9 cellular contexts compared by ENCODE assay signal in genomic region chr18:13501896-13502295, GRCh38.
DNase-seq lines count a peak whose midpoint lies in the region; ATAC-seq and TF ChIP-seq lines count a peak whose summit lies in the region.
"Had no signal": no experiment of that assay in that cellular context is flagged by ENCODE, and none has a peak within 500 bp of the region (broad histone marks: within the 10 kb centered on the region; RNA-seq: fewer than 3 reads in every experiment).

No MANE protein-coding gene starts in this region.

- no peaks in the 10 kb centered on the region for H3K9me3 Mint-ChIP-seq in activated T-helper 17 cell treated with anti-CD3 and anti-CD28 coated beads, Interleukin-2, amount 50 U/mL, for 72 hours
- peaks cover 13% of the 10 kb centered on the region for H3K9me3 Mint-ChIP-seq in progenitor cell of endocrine pancreas (ENCODE audit: low read depth)

- H4K20me1 ChIP-seq in PC-9 (ENCODE audit: insufficient read depth), result no peaks in the 10 kb centered on the region

- DNase-seq in activated CD4-positive, CD25-positive, alpha-beta regulatory T cell treated with anti-CD3 and anti-CD28 coated beads, Interleukin-2, amount 50 U/mL, for 16 hours (ENCODE audit: low read depth, low spot score), result peak; percentile 6
- DNase-seq in activated CD4-positive, CD25-positive, alpha-beta regulatory T cell treated with anti-CD3 and anti-CD28 coated beads, Interleukin-2, amount 50 U/mL, for 72 hours, result no peak
- peak; percentile 14 to 26 for DNase-seq in stimulated activated CD4-positive, alpha-beta T cell treated with anti-CD3 and anti-CD28 coated beads, Interleukin-2, amount 100 ng/mL, for 48 hours
- DNase-seq in PC-9 (no peak), progenitor cell of endocrine pancreas (ENCODE audit: low spot score, unreplicated experiment) (no peak), KG1 (lab: John Stamatoyannopoulos, UW) (no peak)

- H3K36me3 Mint-ChIP-seq in activated T-helper 17 cell treated with anti-CD3 and anti-CD28 coated beads, Interleukin-2, amount 50 U/mL, for 72 hours (ENCODE audit: low read depth), result peaks cover 47% of the 10 kb centered on the region
- peaks cover 11% of the 10 kb centered on the region for H3K36me3 Mint-ChIP-seq in progenitor cell of endocrine pancreas (ENCODE audit: insufficient read depth)

- no peaks in the 10 kb centered on the region for H3K4me1 ChIP-seq in PC-9 (replicated peaks; ENCODE audit: insufficient read depth)
- H3K4me1 ChIP-seq: SJSA1 had no signal

- peak overlapping the region; percentile 58 for H3K27ac Mint-ChIP-seq in activated T-helper 17 cell treated with anti-CD3 and anti-CD28 coated beads, Interleukin-2, amount 50 U/mL, for 72 hours
- no peak overlapping the region for H3K27ac Mint-ChIP-seq in progenitor cell of endocrine pancreas

- H2AFZ ChIP-seq in PC-9, result no peak overlapping the region

- no peaks in the 10 kb centered on the region for H3K79me2 ChIP-seq in PC-9 (ENCODE audit: low read depth)

- H3K27ac ChIP-seq in PC-9, result no peak overlapping the region
- H3K27ac ChIP-seq: SJSA1 had no signal

- TF ChIP-seq CTCF in PC-9 (conservative IDR thresholded peaks at IDR 0.05), result no peak
- no peak for TF ChIP-seq CTCF in progenitor cell of endocrine pancreas (IDR thresholded peaks at IDR 0.05; ENCODE audit: unreplicated experiment)

- H3K27me3 Mint-ChIP-seq in activated T-helper 17 cell treated with anti-CD3 and anti-CD28 coated beads, Interleukin-2, amount 50 U/mL, for 72 hours, result no peaks in the 10 kb centered on the region
- peaks cover 22% of the 10 kb centered on the region for H3K27me3 Mint-ChIP-seq in progenitor cell of endocrine pancreas

- H3F3A ChIP-seq in PC-9 (ENCODE audit: insufficient read depth, low read depth), result no peaks in the 10 kb centered on the region

- CTCF ChIA-PET in PC-9 (lab: Charles Lee), result no interaction called here

- H3K36me3 ChIP-seq in PC-9 (ENCODE audit: low read depth), result no peaks in the 10 kb centered on the region
- H3K36me3 ChIP-seq: SJSA1 had no signal

- no peaks in the 10 kb centered on the region for H3K9me2 ChIP-seq in PC-9 (ENCODE audit: insufficient read depth)

- peaks cover 10% of the 10 kb centered on the region for H3K4me1 Mint-ChIP-seq in activated T-helper 17 cell treated with anti-CD3 and anti-CD28 coated beads, Interleukin-2, amount 50 U/mL, for 72 hours
- peaks cover 4% of the 10 kb centered on the region for H3K4me1 Mint-ChIP-seq in progenitor cell of endocrine pancreas (ENCODE audit: low read depth)

- peak overlapping the region; percentile 63 for H3K4me3 Mint-ChIP-seq in activated T-helper 17 cell treated with anti-CD3 and anti-CD28 coated beads, Interleukin-2, amount 50 U/mL, for 72 hours
- no peak overlapping the region for H3K4me3 Mint-ChIP-seq in progenitor cell of endocrine pancreas (ENCODE audit: low read depth)

- peaks cover 65% of the 10 kb centered on the region for H3K27me3 ChIP-seq in PC-9 (ENCODE audit: insufficient read depth, low read depth)

- POLR2A ChIA-PET in PC-9 (lab: Charles Lee; ENCODE audit: unreplicated experiment), result interaction anchor here (0.6 kb wide), 1 partner anchor 12 kb away, joined by 4 read pairs; no protein-coding TSS in a partner anchor

- H3K4me3 ChIP-seq in PC-9, result no peak overlapping the region
- H3K4me3 ChIP-seq: SJSA1 had no signal

- ATAC-seq in HG02970 (IDR thresholded peaks at IDR 0.05; ENCODE audit: low FRiP score, unreplicated experiment), result peak; percentile 74
- ATAC-seq in activated T-helper 17 cell treated with anti-CD3 and anti-CD28 coated beads, Interleukin-2, amount 50 U/mL, for 72 hours (replicated peaks), result peak; percentile 95

- intact Hi-C loops in PC-9 (cut with micrococcal nuclease; ENCODE audit: unreplicated experiment), result no loop called here

- no peak overlapping the region for H3K4me2 ChIP-seq in PC-9

- no TSS peak for BruUV-seq in PC-9 (replicated peaks; lab: Mats Ljungman, UMichigan)

- no peaks in the 10 kb centered on the region for H3K9me3 ChIP-seq in PC-9 (ENCODE audit: insufficient read depth, low read depth)
- H3K9me3 ChIP-seq: SJSA1 had no signal

Comparison
In these comparisons a context has a peak if more than half of its experiments do, and no peak if none do; other contexts are left out.
1. DNase-seq: peak in activated CD4-positive, CD25-positive, alpha-beta regulatory T cell treated with anti-CD3 and anti-CD28 coated beads, Interleukin-2, amount 50 U/mL, for 16 hours (single experiment) and stimulated activated CD4-positive, alpha-beta T cell treated with anti-CD3 and anti-CD28 coated beads, Interleukin-2, amount 100 ng/mL, for 48 hours (2 of 2); none in activated CD4-positive, CD25-positive, alpha-beta regulatory T cell treated with anti-CD3 and anti-CD28 coated beads, Interleukin-2, amount 50 U/mL, for 72 hours (single experiment), PC-9 (0 of 2), progenitor cell of endocrine pancreas (single experiment) and KG1 (single experiment).